21 cellular contexts compared by ENCODE assay signal in genomic region chr6:112228480-112229332, GRCh38. TPM values are rescaled to one million over a fixed set of nuclear protein-coding genes. Genes with fewer than 3 reads are reported as not detected.
DNase-seq lines count a peak whose midpoint lies in the region; ATAC-seq, FAIRE-seq and TF ChIP-seq lines count a peak whose summit lies in the region.
"Had no signal": no experiment of that assay in that cellular context is flagged by ENCODE, and none has a peak within 500 bp of the region (broad histone marks: within the 10 kb centered on the region; RNA-seq: fewer than 3 reads in every experiment).

No MANE protein-coding gene starts in this region.

- H4K5ac ChIP-seq in IMR-90 (ENCODE audit: low read depth, low read length) (no peak overlapping the region), H1 (ENCODE audit: insufficient read length, low read depth, low read length) (no peak overlapping the region)

- H2BK12ac ChIP-seq in H1 (ENCODE audit: low read depth, low read length): no peak overlapping the region

- H3K4me3 Mint-ChIP-seq in nephron progenitor cell: no peak overlapping the region
- H3K4me3 Mint-ChIP-seq: CD4-positive, alpha-beta T cell had no signal

- POLR2A ChIA-PET in IMR-90 (lab: Charles Lee; ENCODE audit: unreplicated experiment): interaction anchor here (0.9 kb wide), 1 partner anchor 13 kb away, joined by 3 read pairs; no protein-coding TSS in a partner anchor
- POLR2A ChIA-PET in H1 (lab: Charles Lee; ENCODE audit: partially characterized antibody): no interaction called here

- no peaks in the 10 kb centered on the region for H3K79me2 ChIP-seq in H1 (ENCODE audit: control insufficient read depth in 1 of 2, insufficient read depth in 2 of 2, low read length in 2 of 2)

- H2AFZ ChIP-seq in IMR-90 (replicated peaks; ENCODE audit: low read length, poor library complexity) (no peak overlapping the region), H1 (ENCODE audit: low read length) (0 out of 2 replicates have a peak overlapping the region, but pooled peaks have one; percentile 83)

- dilution Hi-C loops in IMR-90 (cut with HindIII; ENCODE audit: low sequenced_read_pairs, unreplicated experiment): no loop called here

- no peaks in the 10 kb centered on the region for H4K20me1 ChIP-seq in IMR-90 (ENCODE audit: insufficient read depth, low read length)
- H4K20me1 ChIP-seq in H1 (replicated peaks in 1 of 2; ENCODE audit: control insufficient read depth in 1 of 2, insufficient read depth in 2 of 2, low read length in 2 of 2): no peaks in the 10 kb centered on the region

- H2AK5ac ChIP-seq in IMR-90 (ENCODE audit: low read depth, low read length) (peak overlapping the region; percentile 34; the same call in 1 of the 2 replicates), H1 (ENCODE audit: low read depth, low read length) (no peak overlapping the region)

- peaks cover 23% of the 10 kb centered on the region for H3K4me1 ChIP-seq in IMR-90 (ENCODE audit: control insufficient read depth, insufficient read depth, low read length)
- H3K4me1 ChIP-seq in H1 (replicated peaks in 1 of 4; ENCODE audit: control insufficient read depth in 3 of 4, insufficient read depth in 4 of 4, low read length in 3 of 4): no peaks in the 10 kb centered on the region
- H3K4me1 ChIP-seq in thyroid gland: peaks cover 0 to 6% of the 10 kb centered on the region in 2 donors

- peaks cover 4% of the 10 kb centered on the region for H3K9me1 ChIP-seq in IMR-90 (ENCODE audit: insufficient read depth, low read length)

- H3K27ac Mint-ChIP-seq in nephron progenitor cell: peak overlapping the region; percentile 42
- H3K27ac Mint-ChIP-seq: CD4-positive, alpha-beta T cell had no signal

- TF ChIP-seq EP300 in H1 (IDR thresholded peaks at IDR 0.05; ENCODE audit: borderline replicate concordance in 1 of 2, low read depth in 2 of 2, low read length in 2 of 2): no peak

- no CpG with 5 or more reads among the region's 7 CpGs for WGBS in IMR-90 (ENCODE audit: extremely low coverage in 2 of 2, insufficient read length in 1 of 2), 2 experiments
- WGBS in H1 (ENCODE audit: extremely low coverage in 1 of 2, insufficient coverage in 1 of 2, insufficient read length in 1 of 2, insufficient replicate concordance in 2 of 2, low coverage in 1 of 2, low lambda C conversion rate in 2 of 2, missing lambda C conversion rate in 1 of 2), 2 experiments: 91% methylated on average over 6 of the region's 7 CpGs; no CpG with 5 or more reads in 1 of the 2 experiments
- WGBS in thyroid gland, 2 donors: 92 to 96% methylated on average over 7 of the region's 7 CpGs

- H3K18ac ChIP-seq in IMR-90 (ENCODE audit: low read depth, low read length): peak overlapping the region; percentile 12; the same call in 1 of the 2 replicates
- H3K18ac ChIP-seq in H1 (ENCODE audit: extremely low read depth, low read length): no peak overlapping the region

- intact Hi-C loops in IMR-90 (cut with micrococcal nuclease) (no loop called here), thyroid gland (cut with DNase I) (no loop called here)

- H3K4me2 ChIP-seq in IMR-90 (ENCODE audit: low read depth, low read length) (no peak overlapping the region), H1 (ENCODE audit: insufficient read depth in 1 of 2, low read depth in 2 of 2, low read length in 2 of 2) (no peak overlapping the region)

- H3K14ac ChIP-seq in IMR-90 (replicated peaks; ENCODE audit: low read depth, low read length) (no peak overlapping the region), H1 (ENCODE audit: insufficient read length) (no peak overlapping the region)

- DNase-seq in IMR-90: no peak
- DNase-seq in H1 (ENCODE audit: low read depth in 1 of 2, low spot score in 2 of 2): no peak
- no peak for DNase-seq in nephron progenitor cell
- DNase-seq in thyroid gland: no peak
- DNase-seq in GM19238 (ENCODE audit: insufficient read length, low spot score): no peak
- DNase-seq: activated CD4-positive, alpha-beta T cell treated with anti-CD3 and anti-CD28 coated beads for 1 hour; activated naive CD4-positive, alpha-beta T cell treated with anti-CD3 and anti-CD28 coated beads, Interleukin-2, amount 50 U/mL, for 16 hours; aorta; CD4-positive, alpha-beta T cell; DMS53; GF-D8; GOT3; left colon; NCI-H2107; NCI-H510A treated with DMSO at 0.1 percent for 48 hours; retina; substantia nigra; SW 1271 had no signal

- H3K36me3 ChIP-seq in IMR-90 (ENCODE audit: control insufficient read depth, insufficient read depth, low read length) (peaks cover 8% of the 10 kb centered on the region; the same call in 1 of the 2 replicates), H1 (ENCODE audit: control insufficient read depth in 2 of 4, insufficient read depth in 4 of 4, low read length in 3 of 4) (no peaks in the 10 kb centered on the region), thyroid gland (no peaks in the 10 kb centered on the region)

- in situ Hi-C loops in IMR-90 (cut with MboI; ENCODE audit: low sequenced_read_pairs): no loop called here

- peaks cover 51% of the 10 kb centered on the region for H3K4me1 Mint-ChIP-seq in nephron progenitor cell

- TF ChIP-seq CTCF in IMR-90 (conservative IDR thresholded peaks at IDR 0.05; ENCODE audit: low read depth, low read length): no peak
- no peak for TF ChIP-seq CTCF in H1 (IDR thresholded peaks at IDR 0.05; ENCODE audit: control extremely low read depth in 1 of 3, insufficient read depth in 1 of 3, low read depth in 1 of 3, low read length in 3 of 3)
- TF ChIP-seq CTCF in nephron progenitor cell (IDR thresholded peaks at IDR 0.05): no peak
- TF ChIP-seq CTCF in thyroid gland (IDR thresholded peaks at IDR 0.05): no peak

- H2BK20ac ChIP-seq in IMR-90 (ENCODE audit: low read depth, low read length) (no peak overlapping the region), H1 (ENCODE audit: low read length) (no peak overlapping the region)

- H4K91ac ChIP-seq in IMR-90 (ENCODE audit: insufficient read depth, low read depth, low read length): no peak overlapping the region
- H4K91ac ChIP-seq in H1 (replicated peaks; ENCODE audit: insufficient read length, low read length): no peak overlapping the region

- H3K79me1 ChIP-seq in IMR-90 (ENCODE audit: low read depth in 1 of 2, low read length in 2 of 2) (peaks cover 3 to 7% of the 10 kb centered on the region in 2 experiments; a peak in 3 of 4 replicates), H1 (ENCODE audit: low read depth, low read length) (no peaks in the 10 kb centered on the region)

- no peak overlapping the region for H2AK9ac ChIP-seq in IMR-90 (replicated peaks; ENCODE audit: low read depth, low read length, poor library complexity)

- H3K27me3 ChIP-seq in IMR-90 (ENCODE audit: control insufficient read depth, insufficient read depth, low read length) (no peaks in the 10 kb centered on the region), H1 (replicated peaks in 1 of 4; ENCODE audit: control insufficient read depth in 3 of 4, extremely low read depth in 1 of 4, insufficient read depth in 3 of 4, low read length in 3 of 4) (no peaks in the 10 kb centered on the region), thyroid gland (no peaks in the 10 kb centered on the region)

- FAIRE-seq in H1 (lab: Jason Lieb, UNC): no peak
- FAIRE-seq: GM19239 had no signal

- H3K9me3 Mint-ChIP-seq in nephron progenitor cell: no peaks in the 10 kb centered on the region
- H3K9me3 Mint-ChIP-seq: CD4-positive, alpha-beta T cell had no signal

- H3K4me3 ChIP-seq in IMR-90 (ENCODE audit: insufficient read depth, low read depth, low read length) (no peak overlapping the region), H1 (ENCODE audit: extremely low read depth in 1 of 4, insufficient read depth in 2 of 4, low read depth in 3 of 4, low read length in 4 of 4) (no peak overlapping the region), thyroid gland (replicated peaks in 1 of 3) (no peak overlapping the region)

- TF ChIP-seq RAD21 in IMR-90 (IDR thresholded peaks at IDR 0.05; ENCODE audit: low read length) (no peak), H1 (IDR thresholded peaks at IDR 0.05 in 1 of 2, conservative IDR thresholded peaks at IDR 0.05 in 1 of 2; ENCODE audit: low read depth in 2 of 2, low read length in 2 of 2) (no peak)

- H2BK15ac ChIP-seq in IMR-90 (ENCODE audit: low read depth, low read length): no peak overlapping the region
- no peak overlapping the region for H2BK15ac ChIP-seq in H1 (ENCODE audit: low read length)

- CTCF ChIA-PET in IMR-90 (lab: Yijun Ruan, JAX) (no interaction called here), H1 (lab: Charles Lee; ENCODE audit: partially characterized antibody) (interaction anchor here (0.5 to 2.1 kb wide), 6 partner anchors 12 to 557 kb away, joined by 3 to 4 read pairs (median 4); partner anchors contain the start of gene LAMA4)

- H3K27ac ChIP-seq in IMR-90 (ENCODE audit: insufficient read depth, low read length): no peak overlapping the region
- no peak overlapping the region for H3K27ac ChIP-seq in H1 (ENCODE audit: low read depth, low read length)
- peak overlapping the region in 2 of 3 donors; percentile 37 to 48 for H3K27ac ChIP-seq in thyroid gland

- H3K36me3 Mint-ChIP-seq in nephron progenitor cell (ENCODE audit: low read depth): peaks cover 12% of the 10 kb centered on the region

- H4K8ac ChIP-seq in IMR-90 (ENCODE audit: low read depth in 2 of 2, low read length in 2 of 2) (no peak overlapping the region), H1 (ENCODE audit: extremely low read depth, insufficient read depth, low read length) (no peak overlapping the region)

- H3K9ac ChIP-seq in IMR-90 (ENCODE audit: low read depth, low read length) (no peak overlapping the region), H1 (replicated peaks in 1 of 4; ENCODE audit: extremely low read depth in 1 of 4, low read depth in 3 of 4, low read length in 3 of 4) (no peak overlapping the region)

- TF ChIP-seq POLR2A in IMR-90 (IDR thresholded peaks at IDR 0.05; ENCODE audit: low read depth, low read length) (no peak), H1 (IDR thresholded peaks at IDR 0.05; ENCODE audit: control extremely low read depth in 1 of 2, low read depth in 2 of 2, low read length in 2 of 2) (no peak), thyroid gland (IDR thresholded peaks at IDR 0.05) (no peak)

- peaks cover 10% of the 10 kb centered on the region for H3K27me3 Mint-ChIP-seq in nephron progenitor cell (ENCODE audit: low read depth, poor library complexity)

- H3K23me2 ChIP-seq in H1 (ENCODE audit: low read depth, low read length): no peaks in the 10 kb centered on the region

- H2BK5ac ChIP-seq in IMR-90 (ENCODE audit: low read depth, low read length, poor library complexity, severe bottlenecking) (no peak overlapping the region), H1 (ENCODE audit: low read depth, low read length) (no peak overlapping the region)

- H3K23ac ChIP-seq in IMR-90 (ENCODE audit: low read depth, low read length) (no peak overlapping the region), H1 (ENCODE audit: insufficient read length) (no peak overlapping the region)

- H2BK120ac ChIP-seq in IMR-90 (ENCODE audit: low read depth, low read length): no peak overlapping the region
- H2BK120ac ChIP-seq in H1 (replicated peaks; ENCODE audit: low read depth, low read length): no peak overlapping the region

- ATAC-seq in IMR-90 (ENCODE audit: low read depth): no peak
- no peak for ATAC-seq in HG03039 (IDR thresholded peaks at IDR 0.05; ENCODE audit: unreplicated experiment)
- no peak for ATAC-seq in HG03432 (IDR thresholded peaks at IDR 0.05; ENCODE audit: unreplicated experiment)
- ATAC-seq: left colon had no signal

- H3K56ac ChIP-seq in IMR-90 (ENCODE audit: extremely low read depth, insufficient read depth, low read length) (no peak overlapping the region), H1 (replicated peaks; ENCODE audit: insufficient read length, low read depth, low read length) (no peak overlapping the region)

- H3K4ac ChIP-seq in IMR-90 (ENCODE audit: low read depth, low read length) (peak overlapping the region; percentile 16; the same call in 1 of the 2 replicates), H1 (replicated peaks; ENCODE audit: insufficient read length, low read depth, low read length) (no peak overlapping the region)

- BruUV-seq in IMR-90 (replicated peaks; lab: Mats Ljungman, UMichigan): no TSS peak

- H3K9me3 ChIP-seq in IMR-90 (ENCODE audit: control insufficient read depth, insufficient read depth, low read length) (no peaks in the 10 kb centered on the region), H1 (ENCODE audit: insufficient read depth in 2 of 2, low read depth in 1 of 2, low read length in 1 of 2) (no peaks in the 10 kb centered on the region), thyroid gland (no peaks in the 10 kb centered on the region)

RNA-seq across cellular contexts. Expression of gene LAMA4, which starts 25.7 kb away (rescaled TPM):
- total RNA-seq in IMR-90 (2012; rRNA removed): 29.7 and 35.8 TPM in 2 replicates
- 28.9 and 33.9 TPM in 2 replicates for polyA plus RNA-seq in IMR-90 (2012; rRNA removed)
- 51.0 and 61.1 TPM in 2 replicates for polyA plus RNA-seq in IMR-90 (2012; cell fraction: cytosol; rRNA removed)
- polyA plus RNA-seq in IMR-90 (2012; cell fraction: nucleus; rRNA removed; ENCODE audit: low replicate concordance): 36.2 and 63.2 TPM in 2 replicates
- total RNA-seq in H1 (2021; fragmentation: NEBNext Ultra II Directional; extraction: Animal tissue kit (Norgen Biotek cat#: 25700)): 0.92 and 1.5 TPM in 2 replicates
- polyA plus RNA-seq in H1 (2011; rRNA removed): 0.95 and 2.0 TPM in 2 replicates
- 1.1 TPM for polyA plus RNA-seq in H1 (2011; cell fraction: cytosol; rRNA removed)
- 2.0 TPM for polyA plus RNA-seq in H1 (2011; cell fraction: nucleus; rRNA removed)
- 0.87 to 1.4 TPM (median 1.1 TPM) in 4 replicates for polyA plus RNA-seq in H1 (2012, experiment 1 of 2)
- 0.71 TPM for polyA plus RNA-seq in H1 (2012, experiment 2 of 2)
- polyA plus RNA-seq in H1 (2013, experiment 1 of 2): 4.3 TPM
- polyA plus RNA-seq in H1 (2013, experiment 2 of 2): 4.4 TPM
- polyA minus RNA-seq in H1 (2011; rRNA and poly(A)+ RNA removed): 1.3 and 2.1 TPM in 2 replicates
- polyA minus RNA-seq in H1 (2011; cell fraction: cytosol; rRNA and poly(A)+ RNA removed): 1.5 TPM
- 2.7 TPM for polyA minus RNA-seq in H1 (2011; cell fraction: nucleus; rRNA and poly(A)+ RNA removed)
- total RNA-seq in thyroid gland: 10 to 100 TPM; 29.9 to 40.0 (median 35.3) TPM
- total RNA-seq: CD4-positive, alpha-beta T cell had no signal

Comparison
In these comparisons a context has a peak if more than half of its experiments do, and no peak if none do; other contexts are left out.
1. H3K27ac ChIP-seq: peak in thyroid gland (2 of 3); none in IMR-90 (single experiment) and H1 (single experiment).
2. RNA of gene LAMA4, which starts 25.7 kb away (total RNA-seq): 29.9 to 40.0 TPM in thyroid gland and 29.7 to 35.8 TPM in IMR-90; 0.92 to 1.5 TPM in H1; every median in the first group is over 10 times any median in the second.